1 cellular context compared by ENCODE assay signal in the genomic region with DNA sequence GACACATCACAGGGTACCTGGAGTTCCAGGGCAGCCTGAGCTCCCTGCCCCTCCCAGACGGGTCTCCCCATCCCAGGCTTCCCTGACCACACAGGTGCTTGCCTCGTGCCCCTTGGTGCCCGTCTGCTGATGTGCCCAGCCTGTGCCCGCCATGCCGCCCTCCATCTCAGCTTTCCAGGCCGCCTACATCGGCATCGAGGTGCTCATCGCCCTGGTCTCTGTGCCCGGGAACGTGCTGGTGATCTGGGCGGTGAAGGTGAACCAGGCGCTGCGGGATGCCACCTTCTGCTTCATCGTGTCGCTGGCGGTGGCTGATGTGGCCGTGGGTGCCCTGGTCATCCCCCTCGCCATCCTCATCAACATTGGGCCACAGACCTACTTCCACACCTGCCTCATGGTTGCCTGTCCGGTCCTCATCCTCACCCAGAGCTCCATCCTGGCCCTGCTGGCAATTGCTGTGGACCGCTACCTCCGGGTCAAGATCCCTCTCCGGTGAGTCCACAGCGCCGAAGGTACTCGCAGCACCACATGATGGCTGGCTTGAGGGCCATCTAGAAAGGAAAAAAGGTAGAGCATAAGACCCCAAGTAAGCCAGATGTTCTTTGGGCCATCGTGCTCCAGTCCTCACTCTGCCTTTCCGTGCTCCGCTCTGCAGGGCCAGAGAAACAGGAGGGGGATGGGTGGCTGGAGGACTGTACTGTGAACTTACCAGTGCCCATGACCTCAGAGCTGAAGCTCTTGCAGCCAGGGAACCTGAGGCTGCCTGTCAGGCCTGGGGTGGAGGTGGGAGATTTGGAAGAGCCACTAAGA.
TF ChIP-seq lines count a peak whose summit lies in the region.

No MANE protein-coding gene starts in this region.

TF ChIP-seq in HCT116, 20 proteins besides CTCF, POLR2A, EP300 and RAD21 (continued from another document):
- TF ChIP-seq, protein P1, sequence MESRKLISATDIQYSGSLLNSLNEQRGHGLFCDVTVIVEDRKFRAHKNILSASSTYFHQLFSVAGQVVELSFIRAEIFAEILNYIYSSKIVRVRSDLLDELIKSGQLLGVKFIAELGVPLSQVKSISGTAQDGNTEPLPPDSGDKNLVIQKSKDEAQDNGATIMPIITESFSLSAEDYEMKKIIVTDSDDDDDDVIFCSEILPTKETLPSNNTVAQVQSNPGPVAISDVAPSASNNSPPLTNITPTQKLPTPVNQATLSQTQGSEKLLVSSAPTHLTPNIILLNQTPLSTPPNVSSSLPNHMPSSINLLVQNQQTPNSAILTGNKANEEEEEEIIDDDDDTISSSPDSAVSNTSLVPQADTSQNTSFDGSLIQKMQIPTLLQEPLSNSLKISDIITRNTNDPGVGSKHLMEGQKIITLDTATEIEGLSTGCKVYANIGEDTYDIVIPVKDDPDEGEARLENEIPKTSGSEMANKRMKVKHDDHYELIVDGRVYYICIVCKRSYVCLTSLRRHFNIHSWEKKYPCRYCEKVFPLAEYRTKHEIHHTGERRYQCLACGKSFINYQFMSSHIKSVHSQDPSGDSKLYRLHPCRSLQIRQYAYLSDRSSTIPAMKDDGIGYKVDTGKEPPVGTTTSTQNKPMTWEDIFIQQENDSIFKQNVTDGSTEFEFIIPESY (IDR thresholded peaks at IDR 0.05; ENCODE audit: extremely low read depth, insufficient replicate concordance, low read length), result no peak
- TF ChIP-seq CEBPB (IDR thresholded peaks at IDR 0.05; ENCODE audit: low read depth), result no peak
- TF ChIP-seq CBX3 (IDR thresholded peaks at IDR 0.05; ENCODE audit: low read depth), result no peak
- TF ChIP-seq SRF (IDR thresholded peaks at IDR 0.05; ENCODE audit: low read depth), result no peak
- no peak for TF ChIP-seq TCF7L2 (IDR thresholded peaks at IDR 0.05; ENCODE audit: borderline replicate concordance, extremely low read depth, insufficient read depth, insufficient read length)
- TF ChIP-seq, protein P2, sequence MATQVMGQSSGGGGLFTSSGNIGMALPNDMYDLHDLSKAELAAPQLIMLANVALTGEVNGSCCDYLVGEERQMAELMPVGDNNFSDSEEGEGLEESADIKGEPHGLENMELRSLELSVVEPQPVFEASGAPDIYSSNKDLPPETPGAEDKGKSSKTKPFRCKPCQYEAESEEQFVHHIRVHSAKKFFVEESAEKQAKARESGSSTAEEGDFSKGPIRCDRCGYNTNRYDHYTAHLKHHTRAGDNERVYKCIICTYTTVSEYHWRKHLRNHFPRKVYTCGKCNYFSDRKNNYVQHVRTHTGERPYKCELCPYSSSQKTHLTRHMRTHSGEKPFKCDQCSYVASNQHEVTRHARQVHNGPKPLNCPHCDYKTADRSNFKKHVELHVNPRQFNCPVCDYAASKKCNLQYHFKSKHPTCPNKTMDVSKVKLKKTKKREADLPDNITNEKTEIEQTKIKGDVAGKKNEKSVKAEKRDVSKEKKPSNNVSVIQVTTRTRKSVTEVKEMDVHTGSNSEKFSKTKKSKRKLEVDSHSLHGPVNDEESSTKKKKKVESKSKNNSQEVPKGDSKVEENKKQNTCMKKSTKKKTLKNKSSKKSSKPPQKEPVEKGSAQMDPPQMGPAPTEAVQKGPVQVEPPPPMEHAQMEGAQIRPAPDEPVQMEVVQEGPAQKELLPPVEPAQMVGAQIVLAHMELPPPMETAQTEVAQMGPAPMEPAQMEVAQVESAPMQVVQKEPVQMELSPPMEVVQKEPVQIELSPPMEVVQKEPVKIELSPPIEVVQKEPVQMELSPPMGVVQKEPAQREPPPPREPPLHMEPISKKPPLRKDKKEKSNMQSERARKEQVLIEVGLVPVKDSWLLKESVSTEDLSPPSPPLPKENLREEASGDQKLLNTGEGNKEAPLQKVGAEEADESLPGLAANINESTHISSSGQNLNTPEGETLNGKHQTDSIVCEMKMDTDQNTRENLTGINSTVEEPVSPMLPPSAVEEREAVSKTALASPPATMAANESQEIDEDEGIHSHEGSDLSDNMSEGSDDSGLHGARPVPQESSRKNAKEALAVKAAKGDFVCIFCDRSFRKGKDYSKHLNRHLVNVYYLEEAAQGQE (IDR thresholded peaks at IDR 0.05; ENCODE audit: low read depth), result no peak
- no peak for TF ChIP-seq SP1 (IDR thresholded peaks at IDR 0.05; ENCODE audit: low read depth)
- TF ChIP-seq ELF1 (IDR thresholded peaks at IDR 0.05; ENCODE audit: borderline replicate concordance, low read depth), result no peak
TF ChIP-seq in HCT116: peak in this region for 0.
